Comparison of ENCODE assay signal across 17 cellular contexts in genomic region chr16:23181506-23181905, GRCh38. TPM values are rescaled to one million over a fixed set of nuclear protein-coding genes. Genes with fewer than 3 reads are reported as not detected.
DNase-seq lines count a peak whose midpoint lies in the region; ATAC-seq, FAIRE-seq and TF ChIP-seq lines count a peak whose summit lies in the region.
"Had no signal": no experiment of that assay in that cellular context is flagged by ENCODE, and none has a peak within 500 bp of the region (broad histone marks: within the 10 kb centered on the region; RNA-seq: fewer than 3 reads in every experiment).

No MANE protein-coding gene starts in this region.

- DNase-seq in HepG2 (ENCODE audit: low spot score) = no peak
- no peak for DNase-seq in right lobe of liver
- no peak for DNase-seq in SK-N-MC (ENCODE audit: low read depth, low spot score)
- DNase-seq in endothelial cell (ENCODE audit: low spot score) = no peak
- no peak for DNase-seq in stimulated activated naive B cell treated with anti-CD40 and anti-IgM and Interleukin-4, amounts not matched to agents 10 μg/mL and 1 μg/mL and 100 μg/mL, for 72 hours
- no peak for DNase-seq in amygdala (lab: John Stamatoyannopoulos, UW)
- no peak for DNase-seq in activated CD4-positive, alpha-beta T cell treated with anti-CD3 and anti-CD28 coated beads for 48 hours
- DNase-seq in HK-2 (ENCODE audit: unreplicated experiment) = no peak
- DNase-seq: DMS79 treated with DMSO at 0.1 percent for 48 hours; H7; NCI-H1694 treated with DMSO at 0.1 percent for 48 hours; NCI-H748 treated with DMSO at 0.1 percent for 48 hours; NK-92 treated with Interleukin-12 subunit alpha and Interleukin-12 subunit beta, amount 100 ng/mL, for 24 hours; Peyer's patch had no signal

- no peak for TF ChIP-seq RAD21 in HepG2 (CRISPR knock-in tag; IDR thresholded peaks at IDR 0.05)

- H3K4me1 ChIP-seq in HepG2 (ENCODE audit: insufficient read depth, low read length) (peaks cover 8% of the 10 kb centered on the region), right lobe of liver (peaks cover 0 to 11% (median 0%) of the 10 kb centered on the region in 4 donors)

- peak overlapping the region; percentile 15 for H3K4me3 Mint-ChIP-seq in endothelial cell (ENCODE audit: unreplicated experiment)
- H3K4me3 Mint-ChIP-seq in stimulated activated naive B cell treated with anti-CD40 and anti-IgM and Interleukin-4, amounts not matched to agents 10 μg/mL and 1 μg/mL and 100 μg/mL, for 72 hours = peak overlapping the region; percentile 54 to 74

- WGBS in HepG2 (ENCODE audit: low lambda C conversion rate) = 80% methylated on average over 4 of the region's 4 CpGs
- 68% methylated on average over 4 of the region's 4 CpGs for WGBS in right lobe of liver (ENCODE audit: insufficient coverage, low coverage, low lambda C conversion rate, missing lambda C conversion rate)

- H3K9me3 ChIP-seq in HepG2 (ENCODE audit: low read length) = no peaks in the 10 kb centered on the region
- no peaks in the 10 kb centered on the region for H3K9me3 ChIP-seq in right lobe of liver
- H3K9me3 ChIP-seq in SK-N-MC (ENCODE audit: low read depth, low read length) = no peaks in the 10 kb centered on the region
- H3K9me3 ChIP-seq: Peyer's patch had no signal

- H3K27me3 Mint-ChIP-seq in endothelial cell (ENCODE audit: unreplicated experiment) = peaks cover 9% of the 10 kb centered on the region
- H3K27me3 Mint-ChIP-seq in stimulated activated naive B cell treated with anti-CD40 and anti-IgM and Interleukin-4, amounts not matched to agents 10 μg/mL and 1 μg/mL and 100 μg/mL, for 72 hours = peaks cover 53 to 77% of the 10 kb centered on the region in 2 donors

- no peak overlapping the region for H3K4me2 ChIP-seq in HepG2 (ENCODE audit: low read depth, low read length)

- peaks cover 4% of the 10 kb centered on the region for H3K36me3 Mint-ChIP-seq in endothelial cell (ENCODE audit: low read depth, unreplicated experiment)
- H3K36me3 Mint-ChIP-seq in stimulated activated naive B cell treated with anti-CD40 and anti-IgM and Interleukin-4, amounts not matched to agents 10 μg/mL and 1 μg/mL and 100 μg/mL, for 72 hours = no peaks in the 10 kb centered on the region

- intact Hi-C loops in HepG2 (cut with micrococcal nuclease; ENCODE audit: unreplicated experiment) (loop anchor here (10.0 kb wide), 1 partner anchor 287 kb away; no protein-coding TSS in a partner anchor), right lobe of liver (cut with DNase I) (loop anchor here (10.0 kb wide), 1 partner anchor 253 kb away; no protein-coding TSS in a partner anchor)

- no peak for FAIRE-seq in HepG2 (lab: Jason Lieb, UNC)

- in situ Hi-C loops in HepG2 (cut with HindIII; ENCODE audit: extremely low pct_ligation_motif_present, low pct_unique_long_range_greater_than_20kb) = loop anchor here (5.0 kb wide), 1 partner anchor 251 kb away; no protein-coding TSS in a partner anchor

- H3K9ac ChIP-seq in HepG2 (ENCODE audit: insufficient read depth, low read depth, low read length) (no peak overlapping the region), SK-N-MC (ENCODE audit: insufficient read length) (no peak overlapping the region)

- CTCF ChIA-PET in HepG2 (lab: Yijun Ruan, JAX; ENCODE audit: low intra/inter-chr PET ratio, low total read pairs) = interaction anchor here (8.0 kb wide), 1 partner anchor 252 kb away, joined by 251 read pairs; no protein-coding TSS in a partner anchor

- H3K27me3 ChIP-seq in HepG2 (ENCODE audit: control insufficient read depth in 1 of 2, insufficient read depth in 2 of 2, low read length in 2 of 2) (peaks cover 16 to 46% of the 10 kb centered on the region in 2 experiments), right lobe of liver (peaks cover 0 to 7% of the 10 kb centered on the region in 2 donors)

- ATAC-seq in HepG2 (no peak), right lobe of liver (no peak)
- ATAC-seq in stimulated activated naive B cell treated with anti-CD40 and anti-IgM and Interleukin-4, amounts not matched to agents 10 μg/mL and 1 μg/mL and 100 μg/mL, for 72 hours (replicated peaks) = no peak

- TF ChIP-seq CTCF in HepG2 (CRISPR knock-in tag; IDR thresholded peaks at IDR 0.05) (no peak), right lobe of liver (IDR thresholded peaks at IDR 0.05) (no peak), endothelial cell (IDR thresholded peaks at IDR 0.05; ENCODE audit: unreplicated experiment) (no peak)

- H3K4me3 ChIP-seq in HepG2 (replicated peaks in 1 of 3; ENCODE audit: insufficient read depth in 1 of 3, low read depth in 2 of 3, low read length in 3 of 3) (no peak overlapping the region), right lobe of liver (no peak overlapping the region), SK-N-MC (peak overlapping the region; percentile 45; the same call in 1 of the 2 replicates)

- BruUV-seq in HepG2 (replicated peaks; lab: Mats Ljungman, UMichigan) = no TSS peak

- H3K36me3 ChIP-seq in HepG2 (replicated peaks in 1 of 2; ENCODE audit: control insufficient read depth in 1 of 2, insufficient read depth in 2 of 2, low read length in 2 of 2) (no peaks in the 10 kb centered on the region), right lobe of liver (no peaks in the 10 kb centered on the region), SK-N-MC (ENCODE audit: insufficient read depth, low read length) (no peaks in the 10 kb centered on the region)
- H3K36me3 ChIP-seq: Peyer's patch had no signal

- no peaks in the 10 kb centered on the region for H3K79me2 ChIP-seq in HepG2 (ENCODE audit: insufficient read depth, low read length)

- H3K9me3 Mint-ChIP-seq in endothelial cell (ENCODE audit: unreplicated experiment) = no peaks in the 10 kb centered on the region
- no peaks in the 10 kb centered on the region for H3K9me3 Mint-ChIP-seq in stimulated activated naive B cell treated with anti-CD40 and anti-IgM and Interleukin-4, amounts not matched to agents 10 μg/mL and 1 μg/mL and 100 μg/mL, for 72 hours

- POLR2A ChIA-PET in HepG2 (lab: Yijun Ruan, JAX) = no interaction called here

- H4K20me1 ChIP-seq in HepG2 (ENCODE audit: insufficient read depth, low read length) = no peaks in the 10 kb centered on the region

- no peak overlapping the region for H3K27ac Mint-ChIP-seq in endothelial cell (ENCODE audit: unreplicated experiment)
- H3K27ac Mint-ChIP-seq in stimulated activated naive B cell treated with anti-CD40 and anti-IgM and Interleukin-4, amounts not matched to agents 10 μg/mL and 1 μg/mL and 100 μg/mL, for 72 hours = no peak overlapping the region

- TF ChIP-seq POLR2A in HepG2 (IDR thresholded peaks at IDR 0.05; ENCODE audit: insufficient read depth in 1 of 2, low read depth in 2 of 2, low read length in 2 of 2) = no peak
- TF ChIP-seq POLR2A in right lobe of liver (IDR thresholded peaks at IDR 0.05) = no peak

- peaks cover 4% of the 10 kb centered on the region for H3K4me1 Mint-ChIP-seq in endothelial cell (ENCODE audit: unreplicated experiment)
- H3K4me1 Mint-ChIP-seq in stimulated activated naive B cell treated with anti-CD40 and anti-IgM and Interleukin-4, amounts not matched to agents 10 μg/mL and 1 μg/mL and 100 μg/mL, for 72 hours = peaks cover 10 to 19% of the 10 kb centered on the region in 2 donors

- no peak for TF ChIP-seq EP300 in HepG2 (IDR thresholded peaks at IDR 0.05; ENCODE audit: low read depth in 2 of 2, low read length in 2 of 2)
- no peak for TF ChIP-seq EP300 in HepG2 (CRISPR knock-in tag; IDR thresholded peaks at IDR 0.05; ENCODE audit: borderline replicate concordance)

- no peak overlapping the region for H3K27ac ChIP-seq in HepG2 (ENCODE audit: extremely low read length, insufficient read depth, low read length)
- no peak overlapping the region for H3K27ac ChIP-seq in right lobe of liver
- no peak overlapping the region for H3K27ac ChIP-seq in SK-N-MC
- H3K27ac ChIP-seq: C4-2B, Peyer's patch had no signal

- no peak overlapping the region for H2AFZ ChIP-seq in HepG2 (ENCODE audit: low read length)

RNA-seq across cellular contexts. Expression of gene SCNN1G, which starts 1.0 kb away (rescaled TPM):
- total RNA-seq in HepG2 (2016; rRNA removed; fragmentation: Illumina TruSeq; extraction: Trizol) = not detected in 2 replicates
- not detected in 2 replicates for total RNA-seq in HepG2 (2016; cell fraction: cytosol; rRNA removed; fragmentation: Illumina TruSeq; extraction: Trizol; ENCODE audit: low read depth)
- total RNA-seq in HepG2 (2016; cell fraction: insoluble cytoplasmic fraction; rRNA removed; fragmentation: Illumina TruSeq; extraction: Trizol) = not detected in 2 replicates
- total RNA-seq in HepG2 (2016; cell fraction: membrane; rRNA removed; fragmentation: Illumina TruSeq; extraction: Trizol) = not detected in 2 replicates
- not detected in 2 replicates for total RNA-seq in HepG2 (2016; cell fraction: nucleus; rRNA removed; fragmentation: Illumina TruSeq; extraction: Trizol)
- not detected in 2 replicates for polyA plus RNA-seq in HepG2 (2011; rRNA removed)
- polyA plus RNA-seq in HepG2 (2011; cell fraction: cytosol; rRNA removed) = not detected in 2 replicates
- not detected in 2 replicates for polyA plus RNA-seq in HepG2 (2011; cell fraction: nucleus; rRNA removed)
- not detected in 2 replicates for polyA plus RNA-seq in HepG2 (2012)
- polyA plus RNA-seq in HepG2 (2016; cell fraction: cytosol; fragmentation: Illumina TruSeq; extraction: Trizol; ENCODE audit: low read depth) = not detected in 2 replicates
- polyA plus RNA-seq in HepG2 (2016; cell fraction: insoluble cytoplasmic fraction; fragmentation: Illumina TruSeq; extraction: Trizol; ENCODE audit: low read depth) = not detected in 2 replicates
- not detected in 2 replicates for polyA plus RNA-seq in HepG2 (2016; cell fraction: membrane; fragmentation: Illumina TruSeq; extraction: Trizol; ENCODE audit: low read depth)
- not detected in 2 replicates for polyA plus RNA-seq in HepG2 (2016; cell fraction: nucleus; fragmentation: Illumina TruSeq; extraction: Trizol; ENCODE audit: insufficient read depth, low read depth)
- polyA minus RNA-seq in HepG2 (2011; rRNA and poly(A)+ RNA removed; ENCODE audit: low replicate concordance) = not detected in 2 replicates
- polyA minus RNA-seq in HepG2 (2011; cell fraction: cytosol; rRNA and poly(A)+ RNA removed) = not detected in 2 replicates
- not detected in 2 replicates for polyA minus RNA-seq in HepG2 (2011; cell fraction: nucleus; rRNA and poly(A)+ RNA removed)
- total RNA-seq in right lobe of liver = not detected
- total RNA-seq in endothelial cell (ENCODE audit: unreplicated experiment) = not detected
- total RNA-seq: NCI-H460, SK-MEL-5 had no signal

RNA-seq across cellular contexts. Expression of gene USP31, which starts 32.3 kb away (rescaled TPM):
- total RNA-seq in HepG2 (2016; rRNA removed; fragmentation: Illumina TruSeq; extraction: Trizol) = 22.5 and 29.1 TPM in 2 replicates
- 16.8 and 17.4 TPM in 2 replicates for total RNA-seq in HepG2 (2016; cell fraction: cytosol; rRNA removed; fragmentation: Illumina TruSeq; extraction: Trizol; ENCODE audit: low read depth)
- total RNA-seq in HepG2 (2016; cell fraction: insoluble cytoplasmic fraction; rRNA removed; fragmentation: Illumina TruSeq; extraction: Trizol) = 22.8 and 25.6 TPM in 2 replicates
- 29.3 and 32.3 TPM in 2 replicates for total RNA-seq in HepG2 (2016; cell fraction: membrane; rRNA removed; fragmentation: Illumina TruSeq; extraction: Trizol)
- 37.5 and 40.8 TPM in 2 replicates for total RNA-seq in HepG2 (2016; cell fraction: nucleus; rRNA removed; fragmentation: Illumina TruSeq; extraction: Trizol)
- polyA plus RNA-seq in HepG2 (2011; rRNA removed) = 22.7 and 23.3 TPM in 2 replicates
- 14.9 and 16.7 TPM in 2 replicates for polyA plus RNA-seq in HepG2 (2011; cell fraction: cytosol; rRNA removed)
- 36.6 and 36.8 TPM in 2 replicates for polyA plus RNA-seq in HepG2 (2011; cell fraction: nucleus; rRNA removed)
- polyA plus RNA-seq in HepG2 (2012) = 9.0 and 10.0 TPM in 2 replicates
- polyA plus RNA-seq in HepG2 (2016; cell fraction: cytosol; fragmentation: Illumina TruSeq; extraction: Trizol; ENCODE audit: low read depth) = 12.2 and 13.0 TPM in 2 replicates
- polyA plus RNA-seq in HepG2 (2016; cell fraction: insoluble cytoplasmic fraction; fragmentation: Illumina TruSeq; extraction: Trizol; ENCODE audit: low read depth) = 13.8 and 15.9 TPM in 2 replicates
- 19.9 and 22.8 TPM in 2 replicates for polyA plus RNA-seq in HepG2 (2016; cell fraction: membrane; fragmentation: Illumina TruSeq; extraction: Trizol; ENCODE audit: low read depth)
- polyA plus RNA-seq in HepG2 (2016; cell fraction: nucleus; fragmentation: Illumina TruSeq; extraction: Trizol; ENCODE audit: insufficient read depth, low read depth) = 23.2 and 27.3 TPM in 2 replicates
- 30.7 and 80.3 TPM in 2 replicates for polyA minus RNA-seq in HepG2 (2011; rRNA and poly(A)+ RNA removed; ENCODE audit: low replicate concordance)
- 30.8 and 35.6 TPM in 2 replicates for polyA minus RNA-seq in HepG2 (2011; cell fraction: cytosol; rRNA and poly(A)+ RNA removed)
- 109 and 122 TPM in 2 replicates for polyA minus RNA-seq in HepG2 (2011; cell fraction: nucleus; rRNA and poly(A)+ RNA removed)
- total RNA-seq in right lobe of liver = 10 to 100 TPM in 2 of 6 experiments, 1 to 10 TPM in 4; 7.1 to 12.8 (median 9.0) TPM
- 32.0 TPM for total RNA-seq in endothelial cell (ENCODE audit: unreplicated experiment)
